Comparison of ENCODE assay signal across 10 cellular contexts in genomic region chr12:3304436-3305135, GRCh38.
A peak's percentile ranks its signal among the peaks of the same experiment; 100 is the strongest.
DNase-seq lines count a peak whose midpoint lies in the region; ATAC-seq and TF ChIP-seq lines count a peak whose summit lies in the region.
"Had no signal": no experiment of that assay in that cellular context is flagged by ENCODE, and none has a peak within 500 bp of the region (broad histone marks: within the 10 kb centered on the region; RNA-seq: fewer than 3 reads in every experiment).

No MANE protein-coding gene starts in this region.

- H3K36me3 ChIP-seq in Panc1 (ENCODE audit: control insufficient read depth, insufficient read depth, low read length), result no peaks in the 10 kb centered on the region
- H3K36me3 ChIP-seq: spleen, thoracic aorta had no signal

- no TSS peak for BruUV-seq in Panc1 (replicated peaks; lab: Mats Ljungman, UMichigan)

- H3K27ac ChIP-seq in Panc1 (ENCODE audit: low read length), result no peak overlapping the region
- H3K27ac ChIP-seq: spleen, thoracic aorta had no signal

- CTCF ChIA-PET in Panc1 (lab: Charles Lee), result interaction anchor here (1.1 kb wide), 1 partner anchor 11 kb away, joined by 3 read pairs; no protein-coding TSS in a partner anchor

- H3K9me3 ChIP-seq in Panc1 (ENCODE audit: control insufficient read depth, insufficient read depth, low read depth, low read length), result no peaks in the 10 kb centered on the region
- H3K9me3 ChIP-seq: spleen, thoracic aorta had no signal

- intact Hi-C loops in Panc1 (cut with micrococcal nuclease; ENCODE audit: unreplicated experiment), result loop anchor here (10.0 kb wide), 2 partner anchors 150 to 500 kb away; no protein-coding TSS in a partner anchor

- ATAC-seq in Panc1 (peak; percentile 33; the same call in 1 of the 2 replicates), GM19455 (IDR thresholded peaks at IDR 0.05; ENCODE audit: unreplicated experiment) (no peak)

- DNase-seq in 8988T (peak; percentile 55), H4 (ENCODE audit: low spot score) (peak; percentile 77), Panc1 (ENCODE audit: low read depth, low spot score) (no peak), fibroblast of villous mesenchyme (ENCODE audit: low read depth) (peak; percentile 51), middle frontal gyrus (ENCODE audit: extremely low spot score, low spot score) (no peak), NK-92 (lab: John Stamatoyannopoulos, UW; ENCODE audit: unreplicated experiment) (no peak), HuH-7 (ENCODE audit: low spot score) (no peak)
- DNase-seq: spleen had no signal

- POLR2A ChIA-PET in Panc1 (lab: Charles Lee), result no interaction called here

- peaks cover 4% of the 10 kb centered on the region; the same call in 1 of the 2 replicates for H3K4me1 ChIP-seq in Panc1 (ENCODE audit: control insufficient read depth, insufficient read depth, low read length)

- H3K4me3 ChIP-seq in Panc1 (ENCODE audit: low read depth in 2 of 2, low read length in 2 of 2) (no peak overlapping the region), fibroblast of villous mesenchyme (ENCODE audit: low read depth, low read length) (no peak overlapping the region)
- H3K4me3 ChIP-seq: spleen, thoracic aorta had no signal

- in situ Hi-C loops in Panc1 (cut with HindIII; ENCODE audit: low pct_unique_long_range_greater_than_20kb, low sequenced_read_pairs), result no loop called here

- no peak for TF ChIP-seq CTCF in Panc1 (IDR thresholded peaks at IDR 0.05)
- TF ChIP-seq CTCF in fibroblast of villous mesenchyme (IDR thresholded peaks at IDR 0.05; ENCODE audit: insufficient read depth, low read depth, low read length), result no peak

- no peaks in the 10 kb centered on the region for H3K27me3 ChIP-seq in Panc1 (ENCODE audit: control insufficient read depth, insufficient read depth, low read length)

Comparison
In these comparisons a context has a peak if more than half of its experiments do, and no peak if none do; other contexts are left out.
1. DNase-seq: peak in 8988T (single experiment), H4 (single experiment) and fibroblast of villous mesenchyme (single experiment); none in Panc1 (single experiment), middle frontal gyrus (single experiment), NK-92 (single experiment) and HuH-7 (single experiment).